Comparison of ENCODE assay signal across 17 cellular contexts in the genomic region with DNA sequence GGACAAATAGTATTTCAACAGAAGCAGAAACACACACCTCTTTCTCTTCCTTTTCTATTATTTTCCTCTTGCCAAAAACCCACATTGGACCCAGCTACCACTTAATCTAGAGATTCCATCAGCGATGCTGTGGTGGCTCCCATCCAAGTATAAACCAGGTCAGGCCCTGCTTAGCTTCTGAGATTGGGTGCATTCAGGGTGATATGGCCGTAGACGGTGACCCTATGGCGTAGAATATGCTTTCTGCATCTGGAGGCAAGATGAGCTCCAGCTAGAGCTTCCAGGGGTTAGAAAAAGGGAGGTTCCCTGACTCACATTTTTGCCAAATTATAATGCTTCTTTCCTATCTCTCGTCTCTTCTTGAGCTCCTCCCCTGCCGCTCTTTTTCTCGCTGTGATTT.
"Had no signal": no experiment of that assay in that cellular context is flagged by ENCODE, and none has a peak within 500 bp of the region (broad histone marks: within the 10 kb centered on the region; RNA-seq: fewer than 3 reads in every experiment).

No MANE protein-coding gene starts in this region.

- H3K4me1 Mint-ChIP-seq: activated CD4-positive, alpha-beta memory T cell treated with anti-CD3 and anti-CD28 coated beads, Interleukin-2, amount 10 ng/mL, durations not matched to agents 7 days and 5 days; activated CD8-positive, alpha-beta memory T cell treated with anti-CD3 and anti-CD28 coated beads, Interleukin-2, amount 10 ng/mL, durations not matched to agents 7 days and 5 days; activated naive CD8-positive, alpha-beta T cell treated with anti-CD3 and anti-CD28 coated beads, Interleukin-2, amount 10 ng/mL, durations not matched to agents 7 days and 5 days had no signal

- H3K9me3 Mint-ChIP-seq: activated CD4-positive, alpha-beta memory T cell treated with anti-CD3 and anti-CD28 coated beads, Interleukin-2, amount 10 ng/mL, durations not matched to agents 7 days and 5 days; activated naive CD8-positive, alpha-beta T cell treated with anti-CD3 and anti-CD28 coated beads, Interleukin-2, amount 10 ng/mL, durations not matched to agents 7 days and 5 days; activated T-helper 2 cell treated with anti-CD3 and anti-CD28 coated beads, Interferon-gamma antibody, Interleukin-2, Interleukin-4, amounts not matched to agents 10 μg/mL and 5 μg/mL and 100 μg/mL, durations not matched to agents 14 hours and 24 hours and 36 hours; natural killer cell treated with Interleukin-12 subunit alpha and Interleukin-12 subunit beta and Interleukin-15 and Interleukin-18, amount 100 ng/mL, for 72 hours; stimulated activated naive CD8-positive, alpha-beta T cell treated with anti-CD3 and anti-CD28 coated beads, Interleukin-15, Interleukin-2, amounts not matched to agents 100 ng/mL and 50 ng/mL, for 24 hours had no signal

- H3K4me1 ChIP-seq: colonic mucosa had no signal

- H3K27me3 ChIP-seq: brain microvascular endothelial cell, colonic mucosa, heart right ventricle had no signal

- H3K27ac Mint-ChIP-seq: activated CD4-positive, alpha-beta memory T cell treated with anti-CD3 and anti-CD28 coated beads, Interleukin-2, amount 10 ng/mL, durations not matched to agents 7 days and 5 days; activated CD8-positive, alpha-beta memory T cell treated with anti-CD3 and anti-CD28 coated beads, Interleukin-2, amount 10 ng/mL, durations not matched to agents 7 days and 5 days; activated naive CD8-positive, alpha-beta T cell treated with anti-CD3 and anti-CD28 coated beads, Interleukin-2, amount 10 ng/mL, durations not matched to agents 7 days and 5 days; activated T-helper 2 cell treated with anti-CD3 and anti-CD28 coated beads, Interferon-gamma antibody, Interleukin-2, Interleukin-4, amounts not matched to agents 10 μg/mL and 5 μg/mL and 100 μg/mL, durations not matched to agents 14 hours and 24 hours and 36 hours; natural killer cell treated with Interleukin-12 subunit alpha and Interleukin-12 subunit beta and Interleukin-15 and Interleukin-18, amount 100 ng/mL, for 72 hours; stimulated activated naive CD8-positive, alpha-beta T cell treated with anti-CD3 and anti-CD28 coated beads, Interleukin-15, Interleukin-2, amounts not matched to agents 100 ng/mL and 50 ng/mL, for 24 hours had no signal

- H3K27ac ChIP-seq: brain microvascular endothelial cell, colonic mucosa, lower lobe of right lung had no signal

- H3K36me3 Mint-ChIP-seq: activated CD8-positive, alpha-beta memory T cell treated with anti-CD3 and anti-CD28 coated beads, Interleukin-2, amount 10 ng/mL, durations not matched to agents 7 days and 5 days; activated naive CD8-positive, alpha-beta T cell treated with anti-CD3 and anti-CD28 coated beads, Interleukin-2, amount 10 ng/mL, durations not matched to agents 7 days and 5 days; natural killer cell treated with Interleukin-12 subunit alpha and Interleukin-12 subunit beta and Interleukin-15 and Interleukin-18, amount 100 ng/mL, for 72 hours had no signal

- H3K9me3 ChIP-seq: colonic mucosa, lower lobe of right lung had no signal

- DNase-seq: activated CD4-positive, alpha-beta memory T cell treated with anti-CD3 and anti-CD28 coated beads, Interleukin-2, amount 10 ng/mL, durations not matched to agents 7 days and 5 days; activated CD4-positive, alpha-beta T cell treated with anti-CD3 and anti-CD28 coated beads for 48 hours; activated CD4-positive, CD25-positive, alpha-beta regulatory T cell; activated CD8-positive, alpha-beta memory T cell treated with anti-CD3 and anti-CD28 coated beads, Interleukin-2, amount 10 ng/mL, durations not matched to agents 7 days and 5 days; activated naive CD4-positive, alpha-beta T cell treated with Interleukin-2 at 50 U/mL for 16 hours; activated naive CD8-positive, alpha-beta T cell treated with anti-CD3 and anti-CD28 coated beads, Interleukin-2, amount 10 ng/mL, durations not matched to agents 7 days and 5 days; brain microvascular endothelial cell; central memory CD4-positive, alpha-beta T cell; colonic mucosa; heart right ventricle; lower lobe of right lung; stimulated activated CD4-positive, alpha-beta T cell treated with anti-CD3 and anti-CD28 coated beads, Interleukin-2, amount 100 ng/mL, for 24 hours; T-helper 1 cell; T-helper 9 cell had no signal

- ATAC-seq: activated CD8-positive, alpha-beta memory T cell treated with anti-CD3 and anti-CD28 coated beads, Interleukin-2, amount 10 ng/mL, durations not matched to agents 7 days and 5 days had no signal

- H3K36me3 ChIP-seq: brain microvascular endothelial cell, colonic mucosa, heart right ventricle, lower lobe of right lung had no signal

- H3K4me3 ChIP-seq: colonic mucosa, heart right ventricle, lower lobe of right lung had no signal

- H3K4me3 Mint-ChIP-seq: activated CD4-positive, alpha-beta memory T cell treated with anti-CD3 and anti-CD28 coated beads, Interleukin-2, amount 10 ng/mL, durations not matched to agents 7 days and 5 days; activated CD8-positive, alpha-beta memory T cell treated with anti-CD3 and anti-CD28 coated beads, Interleukin-2, amount 10 ng/mL, durations not matched to agents 7 days and 5 days; activated naive CD8-positive, alpha-beta T cell treated with anti-CD3 and anti-CD28 coated beads, Interleukin-2, amount 10 ng/mL, durations not matched to agents 7 days and 5 days; natural killer cell treated with Interleukin-12 subunit alpha and Interleukin-12 subunit beta and Interleukin-15 and Interleukin-18, amount 100 ng/mL, for 72 hours; stimulated activated naive CD8-positive, alpha-beta T cell treated with anti-CD3 and anti-CD28 coated beads, Interleukin-15, Interleukin-2, amounts not matched to agents 100 ng/mL and 50 ng/mL, for 24 hours had no signal
